22 cellular contexts compared by ENCODE assay signal in the genomic region with DNA sequence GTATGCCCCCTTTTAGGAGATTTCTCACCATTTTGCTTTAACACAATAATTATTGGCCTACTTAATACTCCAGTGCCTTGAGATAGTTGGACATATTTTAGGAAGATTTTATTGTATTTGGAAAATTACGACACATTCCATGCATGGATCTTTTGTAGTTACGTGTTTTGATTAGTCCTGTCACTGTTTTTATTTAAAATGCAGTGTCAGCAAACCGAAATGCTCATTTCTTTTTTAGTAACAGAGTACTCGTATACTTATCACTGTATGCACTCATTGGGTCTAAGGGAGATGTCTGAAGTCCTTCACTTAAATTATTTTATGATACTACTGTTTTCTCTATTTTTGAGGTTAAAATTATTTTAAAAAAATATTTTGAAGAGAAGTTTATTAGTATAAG.
DNase-seq lines count a peak whose midpoint lies in the region; ATAC-seq, FAIRE-seq and TF ChIP-seq lines count a peak whose summit lies in the region.
"Had no signal": no experiment of that assay in that cellular context is flagged by ENCODE, and none has a peak within 500 bp of the region (broad histone marks: within the 10 kb centered on the region; RNA-seq: fewer than 3 reads in every experiment).

No MANE protein-coding gene starts in this region.

- peaks cover 73% of the 10 kb centered on the region for H3K36me3 ChIP-seq in K562 (ENCODE audit: control insufficient read depth, insufficient read depth, low read length)
- H3K36me3 ChIP-seq in gastrocnemius medialis: peaks cover 0 to 35% of the 10 kb centered on the region in 2 donors
- H3K36me3 ChIP-seq in naive thymus-derived CD4-positive, alpha-beta T cell (ENCODE audit: control insufficient read depth in 2 of 3, insufficient read depth in 3 of 3, low read length in 3 of 3): peaks cover 0 to 20% (median 0%) of the 10 kb centered on the region in 3 experiments

- H3K4me3 Mint-ChIP-seq in stimulated activated naive CD8-positive, alpha-beta T cell treated with anti-CD3 and anti-CD28 coated beads, Interleukin-15, Interleukin-2, amounts not matched to agents 100 ng/mL and 50 ng/mL, for 24 hours: no peak overlapping the region
- no peak overlapping the region for H3K4me3 Mint-ChIP-seq in stimulated activated naive CD8-positive, alpha-beta T cell treated with anti-CD3 and anti-CD28 coated beads, Interleukin-15, amount 100 ng/mL, for 72 hours
- no peak overlapping the region for H3K4me3 Mint-ChIP-seq in naive thymus-derived CD4-positive, alpha-beta T cell
- H3K4me3 Mint-ChIP-seq: B cell; CD4-positive, alpha-beta T cell; CD8-positive, alpha-beta memory T cell; GM23338; HFFc6 had no signal

- in situ Hi-C loops in K562 (cut with MboI) (no loop called here), gastrocnemius medialis (cut with MboI; ENCODE audit: low sequenced_read_pairs in 4 of 4) (loop anchor here in 1 of 4 donors (25.0 kb wide), 1 partner anchor 381 kb away; no protein-coding TSS in a partner anchor)

- DNase-seq in stimulated activated naive CD8-positive, alpha-beta T cell treated with anti-CD3 and anti-CD28 coated beads, Interleukin-15, amount 100 ng/mL, for 72 hours: no peak
- DNase-seq in K562 (ENCODE audit: extremely low read depth in 1 of 4, low spot score in 3 of 4) (no peak), gastrocnemius medialis (no peak), omental fat pad (ENCODE audit: low spot score) (no peak)
- DNase-seq in naive thymus-derived CD4-positive, alpha-beta T cell: no peak
- DNase-seq: CD4-positive, alpha-beta T cell; CD8-positive, alpha-beta memory T cell; DMS 273 treated with DMSO at 0.1 percent for 48 hours; DMS79; EL; GDM1; HFFc6 had no signal

- no peaks in the 10 kb centered on the region for H4K20me1 ChIP-seq in K562 (replicated peaks; ENCODE audit: control insufficient read depth, insufficient read depth, low read length)
- H4K20me1 ChIP-seq: BLaER1 had no signal

- H3K9me3 Mint-ChIP-seq in stimulated activated naive CD8-positive, alpha-beta T cell treated with anti-CD3 and anti-CD28 coated beads, Interleukin-15, Interleukin-2, amounts not matched to agents 100 ng/mL and 50 ng/mL, for 24 hours: no peaks in the 10 kb centered on the region
- H3K9me3 Mint-ChIP-seq in stimulated activated naive CD8-positive, alpha-beta T cell treated with anti-CD3 and anti-CD28 coated beads, Interleukin-15, amount 100 ng/mL, for 72 hours: no peaks in the 10 kb centered on the region
- no peaks in the 10 kb centered on the region for H3K9me3 Mint-ChIP-seq in naive thymus-derived CD4-positive, alpha-beta T cell
- H3K9me3 Mint-ChIP-seq: CD4-positive, alpha-beta T cell; CD8-positive, alpha-beta memory T cell; GM23338; HFFc6 had no signal

- peaks cover 2% of the 10 kb centered on the region; the same call in 1 of the 3 replicates for H3K79me2 ChIP-seq in K562 (ENCODE audit: control insufficient read depth, insufficient read depth, low read length)

- TF ChIP-seq RAD21 in K562 (CRISPR knock-in tag; conservative IDR thresholded peaks at IDR 0.05 in 1 of 2, IDR thresholded peaks at IDR 0.05 in 1 of 2): no peak

- TF ChIP-seq POLR2A in K562 (conservative IDR thresholded peaks at IDR 0.05) (no peak), gastrocnemius medialis (IDR thresholded peaks at IDR 0.05) (no peak)

- H3K27ac ChIP-seq in K562 (ENCODE audit: extremely low read depth, low read depth, low read length): no peak overlapping the region
- H3K27ac ChIP-seq in gastrocnemius medialis: peak overlapping the region in 3 of 4 donors; percentile 31 to 86 (median 75)
- no peak overlapping the region for H3K27ac ChIP-seq in naive thymus-derived CD4-positive, alpha-beta T cell (ENCODE audit: low read depth, low read length)
- H3K27ac ChIP-seq: BLaER1, C4-2B had no signal

- BruUV-seq in K562 (replicated peaks; lab: Mats Ljungman, UMichigan): no TSS peak

- CTCF ChIA-PET in K562 (lab: Yijun Ruan, JAX; ENCODE audit: low intra/inter-chr PET ratio): no interaction called here
- CTCF ChIA-PET in naive thymus-derived CD4-positive, alpha-beta T cell (lab: Charles Lee): no interaction called here

- no peaks in the 10 kb centered on the region for H3K4me1 Mint-ChIP-seq in stimulated activated naive CD8-positive, alpha-beta T cell treated with anti-CD3 and anti-CD28 coated beads, Interleukin-15, Interleukin-2, amounts not matched to agents 100 ng/mL and 50 ng/mL, for 24 hours (ENCODE audit: low read depth)
- H3K4me1 Mint-ChIP-seq in stimulated activated naive CD8-positive, alpha-beta T cell treated with anti-CD3 and anti-CD28 coated beads, Interleukin-15, amount 100 ng/mL, for 72 hours: no peaks in the 10 kb centered on the region
- peaks cover 0 to 6% (median 0%) of the 10 kb centered on the region in 7 donors for H3K4me1 Mint-ChIP-seq in naive thymus-derived CD4-positive, alpha-beta T cell
- H3K4me1 Mint-ChIP-seq: B cell; CD8-positive, alpha-beta memory T cell had no signal

- no peaks in the 10 kb centered on the region for H3K9me1 ChIP-seq in K562 (ENCODE audit: control insufficient read depth, insufficient read depth, low read length)

- peaks cover 57% of the 10 kb centered on the region for H3K36me3 Mint-ChIP-seq in stimulated activated naive CD8-positive, alpha-beta T cell treated with anti-CD3 and anti-CD28 coated beads, Interleukin-15, Interleukin-2, amounts not matched to agents 100 ng/mL and 50 ng/mL, for 24 hours (ENCODE audit: low read depth)
- peaks cover 7 to 46% (median 33%) of the 10 kb centered on the region in 5 donors for H3K36me3 Mint-ChIP-seq in naive thymus-derived CD4-positive, alpha-beta T cell

- TF ChIP-seq EP300 in K562 (IDR thresholded peaks at IDR 0.05; ENCODE audit: low read length): no peak

- H3K27ac Mint-ChIP-seq in stimulated activated naive CD8-positive, alpha-beta T cell treated with anti-CD3 and anti-CD28 coated beads, Interleukin-15, Interleukin-2, amounts not matched to agents 100 ng/mL and 50 ng/mL, for 24 hours: peak overlapping the region; percentile 16
- H3K27ac Mint-ChIP-seq in stimulated activated naive CD8-positive, alpha-beta T cell treated with anti-CD3 and anti-CD28 coated beads, Interleukin-15, amount 100 ng/mL, for 72 hours: no peak overlapping the region
- H3K27ac Mint-ChIP-seq in naive thymus-derived CD4-positive, alpha-beta T cell: no peak overlapping the region
- H3K27ac Mint-ChIP-seq: B cell; CD4-positive, alpha-beta T cell; CD8-positive, alpha-beta memory T cell; GM23338; HFFc6 had no signal

- H3K27me3 ChIP-seq in K562 (ENCODE audit: control insufficient read depth in 2 of 2, insufficient read depth in 2 of 2, low read length in 2 of 2) (no peaks in the 10 kb centered on the region), gastrocnemius medialis (no peaks in the 10 kb centered on the region)
- H3K27me3 ChIP-seq in naive thymus-derived CD4-positive, alpha-beta T cell (ENCODE audit: control insufficient read depth in 2 of 2, insufficient read depth in 2 of 2, low read length in 2 of 2): no peaks in the 10 kb centered on the region
- H3K27me3 ChIP-seq: BLaER1 had no signal

- ATAC-seq in stimulated activated naive CD8-positive, alpha-beta T cell treated with anti-CD3 and anti-CD28 coated beads, Interleukin-15, amount 100 ng/mL, for 72 hours: no peak
- no peak for ATAC-seq in K562
- ATAC-seq in gastrocnemius medialis: no peak
- no peak for ATAC-seq in omental fat pad (ENCODE audit: low FRiP score)
- no peak for ATAC-seq in naive thymus-derived CD4-positive, alpha-beta T cell
- ATAC-seq: GM12878, GM23338 had no signal

- H3K9me3 ChIP-seq in K562 (replicated peaks; ENCODE audit: control insufficient read depth, insufficient read depth, low read depth, low read length) (peaks cover 4% of the 10 kb centered on the region; the same call in 1 of the 2 replicates), gastrocnemius medialis (no peaks in the 10 kb centered on the region)
- H3K9me3 ChIP-seq in naive thymus-derived CD4-positive, alpha-beta T cell (ENCODE audit: control insufficient read depth in 2 of 3, low read length in 3 of 3): no peaks in the 10 kb centered on the region
- H3K9me3 ChIP-seq: BLaER1, HAP-1 had no signal

- intact Hi-C loops in K562 (cut with micrococcal nuclease) (no loop called here), gastrocnemius medialis (cut with DNase I; ENCODE audit: low total_unique reads) (no loop called here)
- intact Hi-C loops in naive thymus-derived CD4-positive, alpha-beta T cell (cut with micrococcal nuclease): no loop called here

- H3K4me3 ChIP-seq in K562: no peak overlapping the region
- H3K4me3 ChIP-seq in gastrocnemius medialis: no peak overlapping the region
- H3K4me3 ChIP-seq in naive thymus-derived CD4-positive, alpha-beta T cell (ENCODE audit: low read length): no peak overlapping the region
- H3K4me3 ChIP-seq: BLaER1, GM12878, GM23338, HAP-1 had no signal

- no peak overlapping the region for H3K9ac ChIP-seq in K562 (ENCODE audit: insufficient read depth in 1 of 2, low read depth in 2 of 2, low read length in 2 of 2)
- H3K9ac ChIP-seq: BLaER1 had no signal

- 93% methylated on average over 4 of the region's 4 CpGs for WGBS in K562 (ENCODE audit: insufficient coverage, low coverage, missing lambda C conversion rate)

- POLR2A ChIA-PET in K562 (lab: Yijun Ruan, JAX): interaction anchor here (1.0 kb wide), 1 partner anchor 15 kb away, joined by 4 read pairs; no protein-coding TSS in a partner anchor
- POLR2A ChIA-PET in naive thymus-derived CD4-positive, alpha-beta T cell (lab: Charles Lee): no interaction called here

- no peak overlapping the region for H3K4me2 ChIP-seq in K562 (ENCODE audit: insufficient read depth, low read length)
- H3K4me2 ChIP-seq: BLaER1, GM23338 had no signal

- TF ChIP-seq CTCF in K562 (IDR thresholded peaks at IDR 0.05 in 2 of 3, conservative IDR thresholded peaks at IDR 0.05 in 1 of 3; ENCODE audit: insufficient read depth in 2 of 3, low read depth in 1 of 3, low read length in 3 of 3): no peak
- no peak for TF ChIP-seq CTCF in gastrocnemius medialis (IDR thresholded peaks at IDR 0.05 in 4 of 5, conservative IDR thresholded peaks at IDR 0.05 in 1 of 5)
- TF ChIP-seq CTCF in omental fat pad (IDR thresholded peaks at IDR 0.05): no peak

- no peaks in the 10 kb centered on the region for H3K27me3 Mint-ChIP-seq in stimulated activated naive CD8-positive, alpha-beta T cell treated with anti-CD3 and anti-CD28 coated beads, Interleukin-15, Interleukin-2, amounts not matched to agents 100 ng/mL and 50 ng/mL, for 24 hours
- H3K27me3 Mint-ChIP-seq in stimulated activated naive CD8-positive, alpha-beta T cell treated with anti-CD3 and anti-CD28 coated beads, Interleukin-15, amount 100 ng/mL, for 72 hours: no peaks in the 10 kb centered on the region
- H3K27me3 Mint-ChIP-seq in naive thymus-derived CD4-positive, alpha-beta T cell: no peaks in the 10 kb centered on the region
- H3K27me3 Mint-ChIP-seq: B cell; CD4-positive, alpha-beta T cell; CD8-positive, alpha-beta memory T cell had no signal

- peaks cover 6 to 26% of the 10 kb centered on the region in 2 experiments for H3K4me1 ChIP-seq in K562 (replicated peaks in 1 of 2; ENCODE audit: control insufficient read depth in 2 of 2, insufficient read depth in 2 of 2, low read length in 2 of 2)
- peaks cover 36 to 58% of the 10 kb centered on the region in 2 donors for H3K4me1 ChIP-seq in gastrocnemius medialis
- H3K4me1 ChIP-seq in naive thymus-derived CD4-positive, alpha-beta T cell (ENCODE audit: control insufficient read depth in 2 of 2, insufficient read depth in 2 of 2, low read length in 2 of 2): no peaks in the 10 kb centered on the region
- H3K4me1 ChIP-seq: BLaER1, HAP-1 had no signal

- no peak overlapping the region for H2AFZ ChIP-seq in K562 (ENCODE audit: low read depth, low read length)
- H2AFZ ChIP-seq: GM23338 had no signal

- no peak for FAIRE-seq in K562 (lab: Jason Lieb, UNC)
- FAIRE-seq: D721Med, GM12878, GM19239, H54 had no signal

Comparison
In these comparisons a context has a peak if more than half of its experiments do, and no peak if none do; other contexts are left out.
1. H3K27ac ChIP-seq: peak in gastrocnemius medialis (3 of 4); none in K562 (single experiment) and naive thymus-derived CD4-positive, alpha-beta T cell (single experiment).